1 cellular context compared by ENCODE assay signal in the genomic region with DNA sequence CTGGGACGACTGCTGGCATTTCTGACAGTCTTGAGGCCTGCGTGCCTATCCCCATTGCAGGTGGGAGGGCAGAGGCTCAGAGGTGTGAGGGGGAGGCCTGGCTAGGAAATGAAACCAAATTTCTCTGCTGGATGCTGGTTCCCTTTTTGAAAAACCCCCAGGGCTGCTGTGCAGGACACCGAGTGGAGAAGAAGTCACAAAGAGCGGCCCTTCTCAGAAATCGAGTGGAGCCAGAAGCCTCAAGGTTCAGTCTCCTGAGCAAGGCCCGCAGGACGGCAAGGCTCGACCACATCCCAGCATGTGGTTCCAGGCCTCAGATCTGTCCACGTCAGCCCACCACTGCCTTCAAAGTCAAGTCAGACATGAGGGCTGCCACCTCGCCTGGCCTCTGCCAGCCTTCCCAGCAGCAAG.
TF ChIP-seq lines count a peak whose summit lies in the region.

No MANE protein-coding gene starts in this region.

TF ChIP-seq in GM12878, 131 proteins besides CTCF, POLR2A, EP300 and RAD21:
- TF ChIP-seq FOXK2 (IDR thresholded peaks at IDR 0.05) (no peak), NR2F1 (conservative IDR thresholded peaks at IDR 0.05) (no peak), ETV6 (conservative IDR thresholded peaks at IDR 0.05 in 1 of 2, IDR thresholded peaks at IDR 0.05 in 1 of 2; ENCODE audit: borderline replicate concordance in 1 of 2, low read depth in 1 of 2) (no peak), YY1 (IDR thresholded peaks at IDR 0.05; ENCODE audit: low read depth, low read length) (no peak), SPI1 (IDR thresholded peaks at IDR 0.05; ENCODE audit: borderline replicate concordance, insufficient read depth, low read depth, low read length) (peak; percentile 57; the same call in 1 of the 2 replicates), IKZF1 (conservative IDR thresholded peaks at IDR 0.05) (no peak), EED (IDR thresholded peaks at IDR 0.05; ENCODE audit: low read depth) (no peak)
